19 cellular contexts compared by ENCODE assay signal in the genomic region with DNA sequence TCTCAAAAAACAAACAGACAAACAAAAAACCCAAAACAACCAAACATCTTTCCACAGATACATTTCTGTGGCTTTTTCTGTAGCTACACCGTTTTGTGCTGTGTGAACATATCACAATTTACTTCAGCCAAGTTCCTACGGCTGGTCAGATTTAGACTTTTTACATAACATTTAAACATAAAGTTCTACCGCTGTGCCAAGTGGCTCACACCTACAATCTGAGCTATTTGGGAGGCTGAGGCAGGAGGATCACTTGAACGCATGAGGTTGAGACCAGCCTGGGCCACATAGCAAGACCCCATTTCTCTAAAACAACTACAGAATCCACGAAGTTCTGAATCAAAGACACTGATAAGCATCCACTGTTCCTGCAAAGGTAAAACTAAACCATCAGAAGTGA. TPM values are rescaled to one million over a fixed set of nuclear protein-coding genes. Genes with fewer than 3 reads are reported as not detected.
DNase-seq lines count a peak whose midpoint lies in the region; ATAC-seq, FAIRE-seq and TF ChIP-seq lines count a peak whose summit lies in the region.
"Had no signal": no experiment of that assay in that cellular context is flagged by ENCODE, and none has a peak within 500 bp of the region (broad histone marks: within the 10 kb centered on the region; RNA-seq: fewer than 3 reads in every experiment).

No MANE protein-coding gene starts in this region.

- no peak overlapping the region for H3K4me3 Mint-ChIP-seq in astrocyte (ENCODE audit: unreplicated experiment)
- H3K4me3 Mint-ChIP-seq in endothelial cell (ENCODE audit: unreplicated experiment) = peak overlapping the region; percentile 31
- H3K4me3 Mint-ChIP-seq in activated T-helper 1 cell treated with anti-CD3 and anti-CD28 coated beads, Interleukin-12 subunit alpha, Interleukin-12 subunit beta, Interleukin-2, Interleukin-4 antibody, amounts not matched to agents 30 ng/mL and 10 ng/mL and 1 ng/mL, durations not matched to agents 14 hours and 24 hours and 36 hours = no peak overlapping the region
- H3K4me3 Mint-ChIP-seq: B cell; CD14-positive monocyte; CD8-positive, alpha-beta T cell; IgD-negative memory B cell had no signal

- H3K79me2 ChIP-seq in HepG2 (ENCODE audit: insufficient read depth, low read length) = no peaks in the 10 kb centered on the region
- peaks cover 13% of the 10 kb centered on the region for H3K79me2 ChIP-seq in astrocyte (ENCODE audit: insufficient read depth, low read length)

- H3K27me3 Mint-ChIP-seq in astrocyte (ENCODE audit: low read depth, unreplicated experiment) = no peaks in the 10 kb centered on the region
- H3K27me3 Mint-ChIP-seq in endothelial cell (ENCODE audit: unreplicated experiment) = peaks cover 8% of the 10 kb centered on the region
- H3K27me3 Mint-ChIP-seq in activated T-helper 1 cell treated with anti-CD3 and anti-CD28 coated beads, Interleukin-12 subunit alpha, Interleukin-12 subunit beta, Interleukin-2, Interleukin-4 antibody, amounts not matched to agents 30 ng/mL and 10 ng/mL and 1 ng/mL, durations not matched to agents 14 hours and 24 hours and 36 hours (ENCODE audit: insufficient read depth) = no peaks in the 10 kb centered on the region
- H3K27me3 Mint-ChIP-seq: B cell, IgD-negative memory B cell had no signal

- H3K9ac ChIP-seq in HepG2 (ENCODE audit: insufficient read depth, low read depth, low read length) = no peak overlapping the region
- H3K9ac ChIP-seq in astrocyte (ENCODE audit: low read length) = no peak overlapping the region
- no peak overlapping the region for H3K9ac ChIP-seq in subcutaneous abdominal adipose tissue (ENCODE audit: low read length in 5 of 5)

- WGBS in HepG2 (ENCODE audit: low lambda C conversion rate) = 99% methylated on average over 5 of the region's 5 CpGs
- 90% methylated on average over 5 of the region's 5 CpGs for whole genome bisulfite sequencing in right lobe of liver (ENCODE audit: insufficient coverage, low coverage, low lambda C conversion rate, missing lambda C conversion rate)
- WGBS in upper lobe of left lung, 2 donors = 97% methylated on average over 5 of the region's 5 CpGs

- no peak for FAIRE-seq in HepG2 (lab: Jason Lieb, UNC)
- FAIRE-seq in astrocyte (lab: Jason Lieb, UNC) = no peak
- FAIRE-seq: A204.1, D721Med, H54 had no signal

- no peaks in the 10 kb centered on the region for H3K27me3 ChIP-seq in HepG2 (ENCODE audit: control insufficient read depth in 1 of 2, insufficient read depth in 2 of 2, low read length in 2 of 2)
- H3K27me3 ChIP-seq in right lobe of liver = no peaks in the 10 kb centered on the region
- no peaks in the 10 kb centered on the region for H3K27me3 ChIP-seq in astrocyte (ENCODE audit: insufficient read depth, low read length)
- no peaks in the 10 kb centered on the region for H3K27me3 ChIP-seq in subcutaneous abdominal adipose tissue (ENCODE audit: control insufficient read depth in 5 of 5, insufficient read depth in 4 of 5, low read length in 5 of 5)
- H3K27me3 ChIP-seq in upper lobe of left lung = no peaks in the 10 kb centered on the region

- no peak overlapping the region for H3K27ac ChIP-seq in HepG2 (ENCODE audit: extremely low read length, insufficient read depth, low read length)
- H3K27ac ChIP-seq in right lobe of liver = no peak overlapping the region
- H3K27ac ChIP-seq in astrocyte (ENCODE audit: low read depth, low read length) = no peak overlapping the region
- H3K27ac ChIP-seq in subcutaneous abdominal adipose tissue (ENCODE audit: low read depth, low read length) = peak overlapping the region; percentile 6
- H3K27ac ChIP-seq in upper lobe of left lung = no peak overlapping the region

- H4K20me1 ChIP-seq in HepG2 (ENCODE audit: insufficient read depth, low read length) (no peaks in the 10 kb centered on the region), astrocyte (ENCODE audit: insufficient read depth, low read length) (peaks cover 24% of the 10 kb centered on the region)

- BruUV-seq in HepG2 (replicated peaks; lab: Mats Ljungman, UMichigan) = no TSS peak

- H2AFZ ChIP-seq in HepG2 (ENCODE audit: low read length) = no peak overlapping the region
- H2AFZ ChIP-seq in astrocyte (ENCODE audit: low read depth, low read length) = no peak overlapping the region

- H3K9me3 Mint-ChIP-seq in astrocyte (ENCODE audit: unreplicated experiment) (no peaks in the 10 kb centered on the region), endothelial cell (ENCODE audit: unreplicated experiment) (no peaks in the 10 kb centered on the region)
- H3K9me3 Mint-ChIP-seq in activated T-helper 1 cell treated with anti-CD3 and anti-CD28 coated beads, Interleukin-12 subunit alpha, Interleukin-12 subunit beta, Interleukin-2, Interleukin-4 antibody, amounts not matched to agents 30 ng/mL and 10 ng/mL and 1 ng/mL, durations not matched to agents 14 hours and 24 hours and 36 hours = no peaks in the 10 kb centered on the region
- H3K9me3 Mint-ChIP-seq: CD8-positive, alpha-beta T cell; IgD-negative memory B cell had no signal

- TF ChIP-seq CTCF in HepG2 (CRISPR knock-in tag; IDR thresholded peaks at IDR 0.05) = no peak
- TF ChIP-seq CTCF in right lobe of liver (IDR thresholded peaks at IDR 0.05) = no peak
- TF ChIP-seq CTCF in astrocyte (IDR thresholded peaks at IDR 0.05; ENCODE audit: insufficient read depth, low read depth, low read length) = no peak
- no peak for TF ChIP-seq CTCF in endothelial cell (IDR thresholded peaks at IDR 0.05; ENCODE audit: unreplicated experiment)
- no peak for TF ChIP-seq CTCF in upper lobe of left lung (IDR thresholded peaks at IDR 0.05)

- no peaks in the 10 kb centered on the region for H3K4me1 ChIP-seq in HepG2 (ENCODE audit: insufficient read depth, low read length)
- peaks cover 0 to 12% (median 3%) of the 10 kb centered on the region in 4 donors for H3K4me1 ChIP-seq in right lobe of liver
- H3K4me1 ChIP-seq in astrocyte (ENCODE audit: insufficient read depth, low read length) = no peaks in the 10 kb centered on the region
- H3K4me1 ChIP-seq in subcutaneous abdominal adipose tissue (ENCODE audit: control insufficient read depth in 5 of 5, insufficient read depth in 5 of 5, low read length in 5 of 5) = peaks cover 0 to 7% (median 6%) of the 10 kb centered on the region in 5 donors
- H3K4me1 ChIP-seq in upper lobe of left lung = peaks cover 0 to under 1% (median 0%) of the 10 kb centered on the region in 4 donors

- TF ChIP-seq RAD21 in HepG2 (CRISPR knock-in tag; IDR thresholded peaks at IDR 0.05) = no peak

- H3K36me3 Mint-ChIP-seq in astrocyte (ENCODE audit: low read depth, unreplicated experiment) = peaks cover 22% of the 10 kb centered on the region
- H3K36me3 Mint-ChIP-seq in endothelial cell (ENCODE audit: low read depth, unreplicated experiment) = peaks cover 43% of the 10 kb centered on the region
- peaks cover 21% of the 10 kb centered on the region for H3K36me3 Mint-ChIP-seq in activated T-helper 1 cell treated with anti-CD3 and anti-CD28 coated beads, Interleukin-12 subunit alpha, Interleukin-12 subunit beta, Interleukin-2, Interleukin-4 antibody, amounts not matched to agents 30 ng/mL and 10 ng/mL and 1 ng/mL, durations not matched to agents 14 hours and 24 hours and 36 hours (ENCODE audit: low read depth)
- H3K36me3 Mint-ChIP-seq: IgD-negative memory B cell had no signal

- H3K4me1 Mint-ChIP-seq in astrocyte (ENCODE audit: low read depth, unreplicated experiment) (peaks cover 4% of the 10 kb centered on the region), endothelial cell (ENCODE audit: unreplicated experiment) (peaks cover 3% of the 10 kb centered on the region)
- H3K4me1 Mint-ChIP-seq in activated T-helper 1 cell treated with anti-CD3 and anti-CD28 coated beads, Interleukin-12 subunit alpha, Interleukin-12 subunit beta, Interleukin-2, Interleukin-4 antibody, amounts not matched to agents 30 ng/mL and 10 ng/mL and 1 ng/mL, durations not matched to agents 14 hours and 24 hours and 36 hours (ENCODE audit: low read depth) = no peaks in the 10 kb centered on the region
- H3K4me1 Mint-ChIP-seq: B cell, IgD-negative memory B cell had no signal

- POLR2A ChIA-PET in HepG2 (lab: Yijun Ruan, JAX) = no interaction called here

- TF ChIP-seq POLR2A in HepG2 (IDR thresholded peaks at IDR 0.05; ENCODE audit: insufficient read depth in 1 of 2, low read depth in 2 of 2, low read length in 2 of 2) = no peak
- no peak for TF ChIP-seq POLR2A in right lobe of liver (IDR thresholded peaks at IDR 0.05)
- no peak for TF ChIP-seq POLR2A in upper lobe of left lung (IDR thresholded peaks at IDR 0.05)

- H3K36me3 ChIP-seq in HepG2 (replicated peaks in 1 of 2; ENCODE audit: control insufficient read depth in 1 of 2, insufficient read depth in 2 of 2, low read length in 2 of 2) = peaks cover 3 to 38% of the 10 kb centered on the region in 2 experiments; a peak in 4 of 5 replicates
- H3K36me3 ChIP-seq in right lobe of liver = peaks cover 0 to 44% (median 8%) of the 10 kb centered on the region in 4 donors
- peaks cover 33% of the 10 kb centered on the region for H3K36me3 ChIP-seq in astrocyte (ENCODE audit: insufficient read depth, low read length)
- peaks cover 0 to 64% (median 51%) of the 10 kb centered on the region in 5 donors for H3K36me3 ChIP-seq in subcutaneous abdominal adipose tissue (ENCODE audit: control insufficient read depth in 5 of 5, insufficient read depth in 5 of 5, low read length in 5 of 5)
- H3K36me3 ChIP-seq in upper lobe of left lung = peaks cover 24 to 86% (median 64%) of the 10 kb centered on the region in 4 donors

- CTCF ChIA-PET in HepG2 (lab: Yijun Ruan, JAX; ENCODE audit: low intra/inter-chr PET ratio, low total read pairs) = no interaction called here

- H3K9me3 ChIP-seq in HepG2 (ENCODE audit: low read length) = no peaks in the 10 kb centered on the region
- no peaks in the 10 kb centered on the region for H3K9me3 ChIP-seq in right lobe of liver
- H3K9me3 ChIP-seq in astrocyte (ENCODE audit: insufficient read depth, low read depth, low read length) = no peaks in the 10 kb centered on the region
- no peaks in the 10 kb centered on the region for H3K9me3 ChIP-seq in subcutaneous abdominal adipose tissue (ENCODE audit: control insufficient read depth in 5 of 5, low read length in 5 of 5)
- no peaks in the 10 kb centered on the region for H3K9me3 ChIP-seq in upper lobe of left lung

- DNase-seq in HepG2 (ENCODE audit: low spot score) (no peak), right lobe of liver (no peak), astrocyte (ENCODE audit: low read depth) (no peak), endothelial cell (ENCODE audit: low spot score) (no peak), upper lobe of left lung (no peak)
- DNase-seq in activated T-helper 1 cell treated with anti-CD3 and anti-CD28 coated beads, Interleukin-12 subunit alpha, Interleukin-12 subunit beta, Interleukin-2, Interleukin-4 antibody, amounts not matched to agents 30 ng/mL and 10 ng/mL and 1 ng/mL, durations not matched to agents 14 hours and 24 hours and 36 hours (ENCODE audit: low spot score) = no peak
- DNase-seq: CD8-positive, alpha-beta T cell; COR-L47; DMS153; DND-41; GDM1 had no signal

- ATAC-seq in HepG2 = no peak
- no peak for ATAC-seq in right lobe of liver
- no peak for ATAC-seq in upper lobe of left lung (ENCODE audit: low FRiP score in 2 of 2)
- no peak for ATAC-seq in HG03571 (IDR thresholded peaks at IDR 0.05; ENCODE audit: unreplicated experiment)
- ATAC-seq: CD8-positive, alpha-beta T cell had no signal

- intact Hi-C loops in HepG2 (cut with micrococcal nuclease; ENCODE audit: unreplicated experiment) = no loop called here
- intact Hi-C loops in right lobe of liver (cut with DNase I) = no loop called here
- intact Hi-C loops in activated T-helper 1 cell treated with anti-CD3 and anti-CD28 coated beads, Interleukin-12 subunit alpha, Interleukin-12 subunit beta, Interleukin-2, Interleukin-4 antibody, amounts not matched to agents 30 ng/mL and 10 ng/mL and 1 ng/mL, durations not matched to agents 14 hours and 24 hours and 36 hours (cut with micrococcal nuclease) = no loop called here

- TF ChIP-seq EP300 in HepG2 (IDR thresholded peaks at IDR 0.05; ENCODE audit: low read depth in 2 of 2, low read length in 2 of 2) (no peak), HepG2 (CRISPR knock-in tag; IDR thresholded peaks at IDR 0.05; ENCODE audit: borderline replicate concordance) (no peak), upper lobe of left lung (IDR thresholded peaks at IDR 0.05) (no peak)

- H3K4me3 ChIP-seq in HepG2 (replicated peaks in 1 of 3; ENCODE audit: insufficient read depth in 1 of 3, low read depth in 2 of 3, low read length in 3 of 3) (no peak overlapping the region), right lobe of liver (no peak overlapping the region), astrocyte (ENCODE audit: insufficient read depth, low read depth, low read length) (no peak overlapping the region), subcutaneous abdominal adipose tissue (ENCODE audit: low read depth in 1 of 5, low read length in 5 of 5) (no peak overlapping the region), upper lobe of left lung (no peak overlapping the region)

- in situ Hi-C loops in HepG2 (cut with HindIII; ENCODE audit: extremely low pct_ligation_motif_present, low pct_unique_long_range_greater_than_20kb) = no loop called here

- H3K27ac Mint-ChIP-seq in astrocyte (ENCODE audit: unreplicated experiment) (peak overlapping the region; percentile 47), endothelial cell (ENCODE audit: unreplicated experiment) (no peak overlapping the region)
- no peak overlapping the region for H3K27ac Mint-ChIP-seq in activated T-helper 1 cell treated with anti-CD3 and anti-CD28 coated beads, Interleukin-12 subunit alpha, Interleukin-12 subunit beta, Interleukin-2, Interleukin-4 antibody, amounts not matched to agents 30 ng/mL and 10 ng/mL and 1 ng/mL, durations not matched to agents 14 hours and 24 hours and 36 hours
- H3K27ac Mint-ChIP-seq: B cell; CD8-positive, alpha-beta T cell had no signal

- H3K4me2 ChIP-seq in HepG2 (ENCODE audit: low read depth, low read length) (no peak overlapping the region), astrocyte (ENCODE audit: low read length) (no peak overlapping the region)

RNA-seq across cellular contexts. Expression of gene DAGLB, which starts 30.3 kb away (rescaled TPM):
- total RNA-seq in HepG2 (2016; rRNA removed; fragmentation: Illumina TruSeq; extraction: Trizol) (3.6 and 7.9 TPM in 2 replicates), right lobe of liver (10 to 100 TPM in 4 of 6 experiments, 1 to 10 TPM in 2; 8.9 to 12.7 (median 11.7) TPM), astrocyte (21.9 and 28.3 TPM in 2 replicates), endothelial cell (ENCODE audit: unreplicated experiment) (27.2 TPM), upper lobe of left lung (10 to 100 TPM; 26.6 to 53.8 (median 36.7) TPM)
- 6.4 and 7.1 TPM in 2 replicates for total RNA-seq in HepG2 (2016; cell fraction: cytosol; rRNA removed; fragmentation: Illumina TruSeq; extraction: Trizol; ENCODE audit: low read depth)
- total RNA-seq in HepG2 (2016; cell fraction: insoluble cytoplasmic fraction; rRNA removed; fragmentation: Illumina TruSeq; extraction: Trizol) = 3.1 and 7.2 TPM in 2 replicates
- 4.0 and 4.5 TPM in 2 replicates for total RNA-seq in HepG2 (2016; cell fraction: membrane; rRNA removed; fragmentation: Illumina TruSeq; extraction: Trizol)
- 10.1 and 13.2 TPM in 2 replicates for total RNA-seq in HepG2 (2016; cell fraction: nucleus; rRNA removed; fragmentation: Illumina TruSeq; extraction: Trizol)
- polyA plus RNA-seq in HepG2 (2011; rRNA removed) = 9.8 and 11.5 TPM in 2 replicates
- polyA plus RNA-seq in HepG2 (2011; cell fraction: cytosol; rRNA removed) = 9.4 and 11.5 TPM in 2 replicates
- 20.8 and 23.8 TPM in 2 replicates for polyA plus RNA-seq in HepG2 (2011; cell fraction: nucleus; rRNA removed)
- 7.9 and 10.4 TPM in 2 replicates for polyA plus RNA-seq in HepG2 (2012)
- polyA plus RNA-seq in HepG2 (2016; cell fraction: cytosol; fragmentation: Illumina TruSeq; extraction: Trizol; ENCODE audit: low read depth) = 1.2 and 1.8 TPM in 2 replicates
- 3.4 and 4.3 TPM in 2 replicates for polyA plus RNA-seq in HepG2 (2016; cell fraction: insoluble cytoplasmic fraction; fragmentation: Illumina TruSeq; extraction: Trizol; ENCODE audit: low read depth)
- 2.0 and 2.2 TPM in 2 replicates for polyA plus RNA-seq in HepG2 (2016; cell fraction: membrane; fragmentation: Illumina TruSeq; extraction: Trizol; ENCODE audit: low read depth)
- polyA plus RNA-seq in HepG2 (2016; cell fraction: nucleus; fragmentation: Illumina TruSeq; extraction: Trizol; ENCODE audit: insufficient read depth, low read depth) = 21.3 and 23.7 TPM in 2 replicates
- 40.2 and 95.0 TPM in 2 replicates for polyA minus RNA-seq in HepG2 (2011; rRNA and poly(A)+ RNA removed; ENCODE audit: low replicate concordance)
- 9.5 and 9.9 TPM in 2 replicates for polyA minus RNA-seq in HepG2 (2011; cell fraction: cytosol; rRNA and poly(A)+ RNA removed)
- 24.1 and 29.1 TPM in 2 replicates for polyA minus RNA-seq in HepG2 (2011; cell fraction: nucleus; rRNA and poly(A)+ RNA removed)
- 20.3 and 22.8 TPM in 2 replicates for total RNA-seq in activated T-helper 1 cell treated with anti-CD3 and anti-CD28 coated beads, Interleukin-12 subunit alpha, Interleukin-12 subunit beta, Interleukin-2, Interleukin-4 antibody, amounts not matched to agents 30 ng/mL and 10 ng/mL and 1 ng/mL, durations not matched to agents 14 hours and 24 hours and 36 hours

RNA-seq across cellular contexts. Expression of gene RAC1, which starts 43.1 kb away (rescaled TPM):
- total RNA-seq in HepG2 (2016; rRNA removed; fragmentation: Illumina TruSeq; extraction: Trizol) = 80.7 and 92.3 TPM in 2 replicates
- 33.7 and 42.8 TPM in 2 replicates for total RNA-seq in HepG2 (2016; cell fraction: cytosol; rRNA removed; fragmentation: Illumina TruSeq; extraction: Trizol; ENCODE audit: low read depth)
- total RNA-seq in HepG2 (2016; cell fraction: insoluble cytoplasmic fraction; rRNA removed; fragmentation: Illumina TruSeq; extraction: Trizol) = 79.1 and 81.6 TPM in 2 replicates
- 68.4 and 78.8 TPM in 2 replicates for total RNA-seq in HepG2 (2016; cell fraction: membrane; rRNA removed; fragmentation: Illumina TruSeq; extraction: Trizol)
- 43.3 and 45.3 TPM in 2 replicates for total RNA-seq in HepG2 (2016; cell fraction: nucleus; rRNA removed; fragmentation: Illumina TruSeq; extraction: Trizol)
- 183 and 228 TPM in 2 replicates for polyA plus RNA-seq in HepG2 (2011; rRNA removed)
- 157 and 234 TPM in 2 replicates for polyA plus RNA-seq in HepG2 (2011; cell fraction: cytosol; rRNA removed)
- 75.7 and 78.6 TPM in 2 replicates for polyA plus RNA-seq in HepG2 (2011; cell fraction: nucleus; rRNA removed)
- 160 and 216 TPM in 2 replicates for polyA plus RNA-seq in HepG2 (2012)
- polyA plus RNA-seq in HepG2 (2016; cell fraction: cytosol; fragmentation: Illumina TruSeq; extraction: Trizol; ENCODE audit: low read depth) = 133 and 156 TPM in 2 replicates
- polyA plus RNA-seq in HepG2 (2016; cell fraction: insoluble cytoplasmic fraction; fragmentation: Illumina TruSeq; extraction: Trizol; ENCODE audit: low read depth) = 227 and 254 TPM in 2 replicates
- 179 and 194 TPM in 2 replicates for polyA plus RNA-seq in HepG2 (2016; cell fraction: membrane; fragmentation: Illumina TruSeq; extraction: Trizol; ENCODE audit: low read depth)
- 148 and 169 TPM in 2 replicates for polyA plus RNA-seq in HepG2 (2016; cell fraction: nucleus; fragmentation: Illumina TruSeq; extraction: Trizol; ENCODE audit: insufficient read depth, low read depth)
- 104 and 174 TPM in 2 replicates for polyA minus RNA-seq in HepG2 (2011; rRNA and poly(A)+ RNA removed; ENCODE audit: low replicate concordance)
- 92.9 and 96.5 TPM in 2 replicates for polyA minus RNA-seq in HepG2 (2011; cell fraction: cytosol; rRNA and poly(A)+ RNA removed)
- polyA minus RNA-seq in HepG2 (2011; cell fraction: nucleus; rRNA and poly(A)+ RNA removed) = 45.4 and 62.7 TPM in 2 replicates
- total RNA-seq in right lobe of liver = 100 to 1,000 TPM in 1 of 6 experiments, 10 to 100 TPM in 5; 72.6 to 154 (median 89.7) TPM
- 322 and 340 TPM in 2 replicates for total RNA-seq in astrocyte
- total RNA-seq in endothelial cell (ENCODE audit: unreplicated experiment) = 307 TPM
- total RNA-seq in upper lobe of left lung = 100 to 1,000 TPM; 108 to 272 (median 184) TPM
- 160 and 163 TPM in 2 replicates for total RNA-seq in activated T-helper 1 cell treated with anti-CD3 and anti-CD28 coated beads, Interleukin-12 subunit alpha, Interleukin-12 subunit beta, Interleukin-2, Interleukin-4 antibody, amounts not matched to agents 30 ng/mL and 10 ng/mL and 1 ng/mL, durations not matched to agents 14 hours and 24 hours and 36 hours
